1 cellular context compared by ENCODE assay signal in the genomic region with DNA sequence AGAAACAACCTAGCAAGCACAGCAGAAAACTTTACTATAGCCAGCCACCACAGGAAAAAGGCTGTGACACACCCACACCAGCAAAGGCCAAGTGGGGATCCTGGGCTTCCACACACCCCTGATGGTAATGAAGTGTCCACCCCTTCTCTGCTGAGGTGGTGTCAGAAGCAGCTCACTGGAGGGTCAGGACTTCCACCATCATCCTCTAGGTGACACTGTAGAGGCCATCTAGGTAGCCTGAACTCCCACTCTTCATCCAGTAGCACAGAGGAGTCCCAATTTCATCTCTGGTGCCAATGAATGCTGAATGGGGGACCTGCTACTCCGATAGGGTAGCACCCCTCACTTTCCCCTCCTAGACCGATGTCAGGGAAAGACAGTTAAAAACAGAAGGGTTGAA.
A peak's percentile ranks its signal among the peaks of the same experiment; 100 is the strongest.
TF ChIP-seq lines count a peak whose summit lies in the region.

No MANE protein-coding gene starts in this region.

TF ChIP-seq in GM23338, 12 proteins besides CTCF, POLR2A, EP300 and RAD21:
- TF ChIP-seq, protein P1, sequence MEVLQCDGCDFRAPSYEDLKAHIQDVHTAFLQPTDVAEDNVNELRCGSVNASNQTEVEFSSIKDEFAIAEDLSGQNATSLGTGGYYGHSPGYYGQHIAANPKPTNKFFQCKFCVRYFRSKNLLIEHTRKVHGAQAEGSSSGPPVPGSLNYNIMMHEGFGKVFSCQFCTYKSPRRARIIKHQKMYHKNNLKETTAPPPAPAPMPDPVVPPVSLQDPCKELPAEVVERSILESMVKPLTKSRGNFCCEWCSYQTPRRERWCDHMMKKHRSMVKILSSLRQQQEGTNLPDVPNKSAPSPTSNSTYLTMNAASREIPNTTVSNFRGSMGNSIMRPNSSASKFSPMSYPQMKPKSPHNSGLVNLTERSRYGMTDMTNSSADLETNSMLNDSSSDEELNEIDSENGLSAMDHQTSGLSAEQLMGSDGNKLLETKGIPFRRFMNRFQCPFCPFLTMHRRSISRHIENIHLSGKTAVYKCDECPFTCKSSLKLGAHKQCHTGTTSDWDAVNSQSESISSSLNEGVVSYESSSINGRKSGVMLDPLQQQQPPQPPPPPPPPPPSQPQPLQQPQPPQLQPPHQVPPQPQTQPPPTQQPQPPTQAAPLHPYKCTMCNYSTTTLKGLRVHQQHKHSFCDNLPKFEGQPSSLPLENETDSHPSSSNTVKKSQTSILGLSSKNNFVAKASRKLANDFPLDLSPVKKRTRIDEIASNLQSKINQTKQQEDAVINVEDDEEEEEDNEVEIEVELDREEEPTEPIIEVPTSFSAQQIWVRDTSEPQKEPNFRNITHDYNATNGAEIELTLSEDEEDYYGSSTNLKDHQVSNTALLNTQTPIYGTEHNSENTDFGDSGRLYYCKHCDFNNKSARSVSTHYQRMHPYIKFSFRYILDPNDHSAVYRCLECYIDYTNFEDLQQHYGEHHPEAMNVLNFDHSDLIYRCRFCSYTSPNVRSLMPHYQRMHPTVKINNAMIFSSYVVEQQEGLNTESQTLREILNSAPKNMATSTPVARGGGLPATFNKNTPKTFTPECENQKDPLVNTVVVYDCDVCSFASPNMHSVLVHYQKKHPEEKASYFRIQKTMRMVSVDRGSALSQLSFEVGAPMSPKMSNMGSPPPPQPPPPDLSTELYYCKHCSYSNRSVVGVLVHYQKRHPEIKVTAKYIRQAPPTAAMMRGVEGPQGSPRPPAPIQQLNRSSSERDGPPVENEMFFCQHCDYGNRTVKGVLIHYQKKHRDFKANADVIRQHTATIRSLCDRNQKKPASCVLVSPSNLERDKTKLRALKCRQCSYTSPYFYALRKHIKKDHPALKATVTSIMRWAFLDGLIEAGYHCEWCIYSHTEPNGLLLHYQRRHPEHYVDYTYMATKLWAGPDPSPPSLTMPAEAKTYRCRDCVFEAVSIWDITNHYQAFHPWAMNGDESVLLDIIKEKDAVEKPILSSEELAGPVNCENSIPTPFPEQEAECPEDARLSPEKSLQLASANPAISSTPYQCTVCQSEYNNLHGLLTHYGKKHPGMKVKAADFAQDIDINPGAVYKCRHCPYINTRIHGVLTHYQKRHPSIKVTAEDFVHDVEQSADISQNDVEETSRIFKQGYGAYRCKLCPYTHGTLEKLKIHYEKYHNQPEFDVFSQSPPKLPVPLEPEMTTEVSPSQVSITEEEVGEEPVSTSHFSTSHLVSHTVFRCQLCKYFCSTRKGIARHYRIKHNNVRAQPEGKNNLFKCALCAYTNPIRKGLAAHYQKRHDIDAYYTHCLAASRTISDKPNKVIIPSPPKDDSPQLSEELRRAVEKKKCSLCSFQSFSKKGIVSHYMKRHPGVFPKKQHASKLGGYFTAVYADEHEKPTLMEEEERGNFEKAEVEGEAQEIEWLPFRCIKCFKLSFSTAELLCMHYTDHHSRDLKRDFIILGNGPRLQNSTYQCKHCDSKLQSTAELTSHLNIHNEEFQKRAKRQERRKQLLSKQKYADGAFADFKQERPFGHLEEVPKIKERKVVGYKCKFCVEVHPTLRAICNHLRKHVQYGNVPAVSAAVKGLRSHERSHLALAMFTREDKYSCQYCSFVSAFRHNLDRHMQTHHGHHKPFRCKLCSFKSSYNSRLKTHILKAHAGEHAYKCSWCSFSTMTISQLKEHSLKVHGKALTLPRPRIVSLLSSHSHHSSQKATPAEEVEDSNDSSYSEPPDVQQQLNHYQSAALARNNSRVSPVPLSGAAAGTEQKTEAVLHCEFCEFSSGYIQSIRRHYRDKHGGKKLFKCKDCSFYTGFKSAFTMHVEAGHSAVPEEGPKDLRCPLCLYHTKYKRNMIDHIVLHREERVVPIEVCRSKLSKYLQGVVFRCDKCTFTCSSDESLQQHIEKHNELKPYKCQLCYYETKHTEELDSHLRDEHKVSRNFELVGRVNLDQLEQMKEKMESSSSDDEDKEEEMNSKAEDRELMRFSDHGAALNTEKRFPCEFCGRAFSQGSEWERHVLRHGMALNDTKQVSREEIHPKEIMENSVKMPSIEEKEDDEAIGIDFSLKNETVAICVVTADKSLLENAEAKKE (CRISPR knock-in tag; IDR thresholded peaks at IDR 0.05) = no peak
- 0 out of 2 replicates have a peak, but pooled peaks have one; percentile 10 for TF ChIP-seq CREB1 (CRISPR knock-in tag; IDR thresholded peaks at IDR 0.05; ENCODE audit: low read depth)
